Comparison of ENCODE assay signal across 15 cellular contexts in genomic region chr6:45495404-45496084, GRCh38.
DNase-seq lines count a peak whose midpoint lies in the region; ATAC-seq, FAIRE-seq and TF ChIP-seq lines count a peak whose summit lies in the region.
"Had no signal": no experiment of that assay in that cellular context is flagged by ENCODE, and none has a peak within 500 bp of the region (broad histone marks: within the 10 kb centered on the region; RNA-seq: fewer than 3 reads in every experiment).

No MANE protein-coding gene starts in this region.

- H3K36me3 Mint-ChIP-seq in T-helper 17 cell (ENCODE audit: low read depth): peaks cover 11% of the 10 kb centered on the region
- H3K36me3 Mint-ChIP-seq in dendritic cell treated with granulocyte-macrophage colony-stimulating factor and Interleukin-4, amounts not matched to agents 40 ng/mL and 50 ng/mL, for 4 days (ENCODE audit: low read depth): peaks cover 45% of the 10 kb centered on the region
- H3K36me3 Mint-ChIP-seq: WTC11 had no signal

- FAIRE-seq in GM12891 (lab: Jason Lieb, UNC) (no peak), H54 (lab: Jason Lieb, UNC) (no peak)

- TF ChIP-seq POLR2A in GM12891 (IDR thresholded peaks at IDR 0.05; ENCODE audit: low read depth, low read length) (no peak), H54 (IDR thresholded peaks at IDR 0.05; ENCODE audit: low read depth, low read length) (no peak)

- H3K27ac Mint-ChIP-seq in T-helper 17 cell: peak overlapping the region; percentile 96
- H3K27ac Mint-ChIP-seq in dendritic cell treated with granulocyte-macrophage colony-stimulating factor and Interleukin-4, amounts not matched to agents 40 ng/mL and 50 ng/mL, for 4 days: peak overlapping the region; percentile 84
- H3K27ac Mint-ChIP-seq: WTC11 had no signal

- peak overlapping the region; percentile 81 for H3K4me3 Mint-ChIP-seq in T-helper 17 cell
- no peak overlapping the region for H3K4me3 Mint-ChIP-seq in dendritic cell treated with granulocyte-macrophage colony-stimulating factor and Interleukin-4, amounts not matched to agents 40 ng/mL and 50 ng/mL, for 4 days
- H3K4me3 Mint-ChIP-seq: neural crest cell, WTC11 had no signal

- intact Hi-C loops in dendritic cell treated with granulocyte-macrophage colony-stimulating factor and Interleukin-4, amounts not matched to agents 40 ng/mL and 50 ng/mL, for 4 days (cut with micrococcal nuclease): no loop called here

- no peaks in the 10 kb centered on the region for H3K9me3 Mint-ChIP-seq in dendritic cell treated with granulocyte-macrophage colony-stimulating factor and Interleukin-4, amounts not matched to agents 40 ng/mL and 50 ng/mL, for 4 days
- H3K9me3 Mint-ChIP-seq: WTC11 had no signal

- peaks cover 50% of the 10 kb centered on the region for H3K4me1 Mint-ChIP-seq in T-helper 17 cell
- peaks cover 52% of the 10 kb centered on the region for H3K4me1 Mint-ChIP-seq in dendritic cell treated with granulocyte-macrophage colony-stimulating factor and Interleukin-4, amounts not matched to agents 40 ng/mL and 50 ng/mL, for 4 days (ENCODE audit: low read depth)
- H3K4me1 Mint-ChIP-seq: neural crest cell had no signal

- peak; percentile 88 for ATAC-seq in T-helper 17 cell
- ATAC-seq: Panc1, WTC11 had no signal

- peak; percentile 38 for DNase-seq in Ammon's horn (ENCODE audit: low spot score)
- no peak for DNase-seq in GM12891 (ENCODE audit: insufficient read length, low spot score)
- DNase-seq in T-helper 17 cell: peak in 1 of 3 donors; percentile 14
- DNase-seq in H54 (ENCODE audit: insufficient read length, low spot score): no peak
- DNase-seq in NCI-H2029 (lab: John Stamatoyannopoulos, UW): no peak
- DNase-seq in RPMI8226: no peak
- no peak for DNase-seq in OCI-M2 (lab: John Stamatoyannopoulos, UW; ENCODE audit: unreplicated experiment)
- DNase-seq: adrenal gland, GOT3, NCI-H2081 treated with DMSO at 0.1 percent for 48 hours, uterus had no signal

- H3K27me3 Mint-ChIP-seq in T-helper 17 cell: no peaks in the 10 kb centered on the region
- no peaks in the 10 kb centered on the region for H3K27me3 Mint-ChIP-seq in dendritic cell treated with granulocyte-macrophage colony-stimulating factor and Interleukin-4, amounts not matched to agents 40 ng/mL and 50 ng/mL, for 4 days

- no peaks in the 10 kb centered on the region for H3K9me3 ChIP-seq in T-helper 17 cell (ENCODE audit: control insufficient read depth, low read length, poor library complexity, severe bottlenecking)
- H3K9me3 ChIP-seq: adrenal gland, uterus had no signal

TF ChIP-seq in GM12891, 5 proteins besides CTCF, POLR2A, EP300 and RAD21:
- TF ChIP-seq POU2F2 (IDR thresholded peaks at IDR 0.05; ENCODE audit: low read depth, low read length) (no peak), SPI1 (IDR thresholded peaks at IDR 0.05; ENCODE audit: low read depth, low read length) (peak; percentile 48; the same call in 1 of the 2 replicates)
